In genomic region chr9:29188771-29189170, GRCh38 we compare ENCODE assay signal across 11 cellular contexts. TPM values are rescaled to one million over a fixed set of nuclear protein-coding genes. Genes with fewer than 3 reads are reported as not detected.
"Had no signal": no experiment of that assay in that cellular context is flagged by ENCODE, and none has a peak within 500 bp of the region (broad histone marks: within the 10 kb centered on the region; RNA-seq: fewer than 3 reads in every experiment).

No MANE protein-coding gene starts in this region.

RNA-seq across cellular contexts. Expression of gene LINGO2, which starts 24.6 kb away (rescaled TPM):
- total RNA-seq: left cardiac atrium, left colon, left lobe of liver, left lung, left ventricle myocardium inferior, left ventricle myocardium superior, liver, lower leg skin, lower lobe of right lung, lung microvascular endothelial cell, mesenteric fat pad had no signal
- polyA plus RNA-seq: liver had no signal
